In genomic region chr14:49880267-49881064, GRCh38 we compare ENCODE assay signal across 9 cellular contexts. TPM values are rescaled to one million over a fixed set of nuclear protein-coding genes. Genes with fewer than 3 reads are reported as not detected.
DNase-seq lines count a peak whose midpoint lies in the region; ATAC-seq and TF ChIP-seq lines count a peak whose summit lies in the region.
"Had no signal": no experiment of that assay in that cellular context is flagged by ENCODE, and none has a peak within 500 bp of the region (broad histone marks: within the 10 kb centered on the region; RNA-seq: fewer than 3 reads in every experiment).

No MANE protein-coding gene starts in this region.

- peaks cover 0 to 7% (median 0%) of the 10 kb centered on the region in 4 donors for H3K4me1 ChIP-seq in Peyer's patch

- no peak for TF ChIP-seq POLR2A in Peyer's patch (IDR thresholded peaks at IDR 0.05)

- no peaks in the 10 kb centered on the region for H3K27me3 Mint-ChIP-seq in activated T-cell treated with anti-CD3 and anti-CD28 coated beads, Interleukin-2, amount 50 U/mL, for 72 hours (ENCODE audit: low read depth)
- H3K27me3 Mint-ChIP-seq in stimulated activated naive CD8-positive, alpha-beta T cell treated with anti-CD3 and anti-CD28 coated beads, Interleukin-15, amount 100 ng/mL, for 72 hours, result no peaks in the 10 kb centered on the region

- H3K9me3 Mint-ChIP-seq in activated T-cell treated with anti-CD3 and anti-CD28 coated beads, Interleukin-2, amount 50 U/mL, for 72 hours, result no peaks in the 10 kb centered on the region
- no peaks in the 10 kb centered on the region for H3K9me3 Mint-ChIP-seq in stimulated activated naive CD8-positive, alpha-beta T cell treated with anti-CD3 and anti-CD28 coated beads, Interleukin-15, amount 100 ng/mL, for 72 hours

- TF ChIP-seq CTCF in Peyer's patch (IDR thresholded peaks at IDR 0.05) (no peak), foreskin fibroblast (IDR thresholded peaks at IDR 0.05; ENCODE audit: low read depth, low read length) (no peak)

- H3K36me3 Mint-ChIP-seq in activated T-cell treated with anti-CD3 and anti-CD28 coated beads, Interleukin-2, amount 50 U/mL, for 72 hours (ENCODE audit: insufficient read depth in 2 of 2), result no peaks in the 10 kb centered on the region

- DNase-seq in activated T-cell treated with anti-CD3 and anti-CD28 coated beads, Interleukin-2, amount 50 U/mL, for 72 hours, result no peak
- DNase-seq in activated T-cell treated with anti-CD3 and anti-CD28 coated beads for 4 hours, result no peak
- peak in 1 of 3 donors; percentile 62 for DNase-seq in Peyer's patch
- DNase-seq in foreskin fibroblast, result peak; percentile 44 to 52
- DNase-seq in stimulated activated naive CD8-positive, alpha-beta T cell treated with anti-CD3 and anti-CD28 coated beads, Interleukin-15, amount 100 ng/mL, for 72 hours, result no peak
- DNase-seq in activated gamma-delta T cell (lab: John Stamatoyannopoulos, UW), result no peak
- no peak for DNase-seq in posterior vena cava (ENCODE audit: low spot score)
- no peak for DNase-seq in cortex of kidney (lab: John Stamatoyannopoulos, UW)

- H3K4me1 Mint-ChIP-seq in activated T-cell treated with anti-CD3 and anti-CD28 coated beads, Interleukin-2, amount 50 U/mL, for 72 hours (ENCODE audit: low read depth), result peaks cover 33% of the 10 kb centered on the region
- H3K4me1 Mint-ChIP-seq in stimulated activated naive CD8-positive, alpha-beta T cell treated with anti-CD3 and anti-CD28 coated beads, Interleukin-15, amount 100 ng/mL, for 72 hours, result peaks cover 31% of the 10 kb centered on the region

- no peak overlapping the region for H3K4me3 ChIP-seq in Peyer's patch
- H3K4me3 ChIP-seq in foreskin fibroblast (ENCODE audit: low read depth in 1 of 2, low read length in 2 of 2), result no peak overlapping the region

- H3K27me3 ChIP-seq in Peyer's patch, result no peaks in the 10 kb centered on the region

- peak overlapping the region; percentile 18 to 80 (median 64) for H3K27ac ChIP-seq in Peyer's patch
- H3K27ac ChIP-seq: C4-2B had no signal

- no peaks in the 10 kb centered on the region for H3K9me3 ChIP-seq in Peyer's patch

- peak overlapping the region; percentile 91 for H3K27ac Mint-ChIP-seq in activated T-cell treated with anti-CD3 and anti-CD28 coated beads, Interleukin-2, amount 50 U/mL, for 72 hours
- H3K27ac Mint-ChIP-seq in stimulated activated naive CD8-positive, alpha-beta T cell treated with anti-CD3 and anti-CD28 coated beads, Interleukin-15, amount 100 ng/mL, for 72 hours, result peak overlapping the region in 1 of 2 donors; percentile 28

- peak overlapping the region in 1 of 2 donors; percentile 50 for H3K4me3 Mint-ChIP-seq in activated T-cell treated with anti-CD3 and anti-CD28 coated beads, Interleukin-2, amount 50 U/mL, for 72 hours
- H3K4me3 Mint-ChIP-seq in stimulated activated naive CD8-positive, alpha-beta T cell treated with anti-CD3 and anti-CD28 coated beads, Interleukin-15, amount 100 ng/mL, for 72 hours, result no peak overlapping the region

- intact Hi-C loops in posterior vena cava (cut with DNase I), result loop anchor here in 1 of 2 donors (10.0 kb wide), 1 partner anchor 204 kb away; no protein-coding TSS in a partner anchor

- H3K36me3 ChIP-seq in Peyer's patch, result no peaks in the 10 kb centered on the region

- peak; percentile 43 to 59 for ATAC-seq in activated T-cell treated with anti-CD3 and anti-CD28 coated beads, Interleukin-2, amount 50 U/mL, for 72 hours (replicated peaks in 1 of 2)
- ATAC-seq in stimulated activated naive CD8-positive, alpha-beta T cell treated with anti-CD3 and anti-CD28 coated beads, Interleukin-15, amount 100 ng/mL, for 72 hours, result peak; percentile 44

RNA-seq across cellular contexts. Expression of gene ARF6, which starts 12.4 kb away (rescaled TPM):
- 100 to 1,000 TPM; 218 to 219 TPM for total RNA-seq in activated T-cell treated with anti-CD3 and anti-CD28 coated beads, Interleukin-2, amount 50 U/mL, for 72 hours
- total RNA-seq in Peyer's patch, result 10 to 100 TPM; 47.0 to 92.5 (median 68.5) TPM
- total RNA-seq in posterior vena cava, result 10 to 100 TPM; 55.8 to 58.9 TPM

RNA-seq across cellular contexts. Expression of gene NEMF, which starts 27.9 kb away (rescaled TPM):
- total RNA-seq in activated T-cell treated with anti-CD3 and anti-CD28 coated beads, Interleukin-2, amount 50 U/mL, for 72 hours, result 10 to 100 TPM; 68.8 to 71.7 TPM
- total RNA-seq in Peyer's patch, result 100 to 1,000 TPM; 114 to 413 (median 145) TPM
- 10 to 100 TPM; 49.3 to 61.4 TPM for total RNA-seq in posterior vena cava

Comparison
In these comparisons a context has a peak if more than half of its experiments do, and no peak if none do; other contexts are left out.
1. DNase-seq: peak in foreskin fibroblast (2 of 2); none in activated T-cell treated with anti-CD3 and anti-CD28 coated beads, Interleukin-2, amount 50 U/mL, for 72 hours (0 of 2), activated T-cell treated with anti-CD3 and anti-CD28 coated beads for 4 hours (single experiment), stimulated activated naive CD8-positive, alpha-beta T cell treated with anti-CD3 and anti-CD28 coated beads, Interleukin-15, amount 100 ng/mL, for 72 hours (0 of 2), activated gamma-delta T cell (single experiment), posterior vena cava (single experiment) and cortex of kidney (single experiment).